Comparison of ENCODE assay signal across 8 cellular contexts in genomic region chr3:120561251-120562045, GRCh38. TPM values are rescaled to one million over a fixed set of nuclear protein-coding genes. Genes with fewer than 3 reads are reported as not detected.
DNase-seq lines count a peak whose midpoint lies in the region; ATAC-seq and TF ChIP-seq lines count a peak whose summit lies in the region.

No MANE protein-coding gene starts in this region.

- H3K27me3 ChIP-seq in PC-3 (ENCODE audit: low read length) (no peaks in the 10 kb centered on the region), fibroblast of lung (ENCODE audit: control insufficient read depth, insufficient read depth, low read length) (no peaks in the 10 kb centered on the region), neural progenitor cell (no peaks in the 10 kb centered on the region), suprapubic skin (no peaks in the 10 kb centered on the region)

- peak overlapping the region in 2 of 4 donors; percentile 44 to 53 for H3K4me3 Mint-ChIP-seq in IgD-negative memory B cell
- H3K4me3 Mint-ChIP-seq in neural progenitor cell: peak overlapping the region; percentile 47

- H4K20me1 ChIP-seq in PC-3 (ENCODE audit: low read length) (no peaks in the 10 kb centered on the region), fibroblast of lung (ENCODE audit: control insufficient read depth, extremely low read depth, insufficient read depth, low read length) (no peaks in the 10 kb centered on the region), neural progenitor cell (ENCODE audit: low read depth) (peaks cover 3% of the 10 kb centered on the region)

- H3K9me3 ChIP-seq in PC-3 (ENCODE audit: low read length): no peaks in the 10 kb centered on the region
- H3K9me3 ChIP-seq in fibroblast of lung (ENCODE audit: control insufficient read depth, insufficient read depth, low read depth, low read length): no peaks in the 10 kb centered on the region
- no peaks in the 10 kb centered on the region for H3K9me3 ChIP-seq in neural progenitor cell (ENCODE audit: low read depth)
- H3K9me3 ChIP-seq in suprapubic skin: no peaks in the 10 kb centered on the region

- DNase-seq in COR-L47 (lab: John Stamatoyannopoulos, UW) (peak; percentile 72), GM20000 (ENCODE audit: low spot score) (peak; percentile 44), PC-3 (peak; percentile 84), fibroblast of lung (ENCODE audit: low read depth in 2 of 2) (peak; percentile 60 to 77), neural progenitor cell (ENCODE audit: low spot score) (peak; percentile 80), suprapubic skin (ENCODE audit: low spot score in 2 of 2) (peak in 1 of 2 donors; percentile 80)
- DNase-seq in activated T-cell treated with anti-CD3 and anti-CD28 coated beads, Interleukin-2, amount 50 U/mL, for 1 hour: peak; percentile 70

- peak; percentile 54 for ATAC-seq in PC-3

- H3K9me3 Mint-ChIP-seq in IgD-negative memory B cell: no peaks in the 10 kb centered on the region
- no peaks in the 10 kb centered on the region for H3K9me3 Mint-ChIP-seq in neural progenitor cell

- H3K9me2 ChIP-seq in PC-3 (replicated peaks; ENCODE audit: low read length): no peaks in the 10 kb centered on the region

- H3K27me3 Mint-ChIP-seq in IgD-negative memory B cell (peaks cover 13% of the 10 kb centered on the region), neural progenitor cell (ENCODE audit: insufficient read depth, low read depth) (peaks cover 7% of the 10 kb centered on the region)

- H3K36me3 ChIP-seq in PC-3 (ENCODE audit: low read depth, low read length) (no peaks in the 10 kb centered on the region), fibroblast of lung (ENCODE audit: control insufficient read depth, insufficient read depth, low read length) (no peaks in the 10 kb centered on the region), neural progenitor cell (no peaks in the 10 kb centered on the region), suprapubic skin (no peaks in the 10 kb centered on the region)

- H2AFZ ChIP-seq in PC-3 (ENCODE audit: low read length) (peak overlapping the region; percentile 48), fibroblast of lung (ENCODE audit: low read length) (no peak overlapping the region), neural progenitor cell (replicated peaks) (no peak overlapping the region)

- TF ChIP-seq POLR2A in suprapubic skin (IDR thresholded peaks at IDR 0.05): no peak

- 28% methylated on average over 10 of the region's 10 CpGs for WGBS in suprapubic skin

- no TSS peak for BruUV-seq in PC-3 (replicated peaks; lab: Mats Ljungman, UMichigan)

- H3K27ac ChIP-seq in PC-3 (ENCODE audit: low read length) (peak overlapping the region; percentile 22; the same call in 1 of the 2 replicates), fibroblast of lung (ENCODE audit: insufficient read depth, low read length) (no peak overlapping the region), neural progenitor cell (no peak overlapping the region), suprapubic skin (no peak overlapping the region)

- intact Hi-C loops in PC-3 (cut with micrococcal nuclease): loop anchor here (1.0 to 10.0 kb wide), 7 partner anchors 35 to 967 kb away; partner anchors contain the start of genes GTF2E1, NDUFB4 and RABL3

- POLR2A ChIA-PET in PC-3 (lab: Charles Lee; ENCODE audit: unreplicated experiment): interaction anchor here (0.5 kb wide), 1 partner anchor 1120 kb away, joined by 4 read pairs; no protein-coding TSS in a partner anchor

- H3K9ac ChIP-seq in PC-3 (ENCODE audit: low read length): no peak overlapping the region
- H3K9ac ChIP-seq in fibroblast of lung (ENCODE audit: insufficient read depth, low read length): no peak overlapping the region
- no peak overlapping the region for H3K9ac ChIP-seq in neural progenitor cell

- H3K27ac Mint-ChIP-seq in IgD-negative memory B cell: peak overlapping the region in 2 of 3 donors; percentile 63 to 65
- H3K27ac Mint-ChIP-seq in neural progenitor cell: no peak overlapping the region

- TF ChIP-seq CTCF in GM20000 (IDR thresholded peaks at IDR 0.05; ENCODE audit: extremely low read depth, missing control alignments): peak; percentile 65
- TF ChIP-seq CTCF in PC-3 (conservative IDR thresholded peaks at IDR 0.05; ENCODE audit: low read depth, low read length): peak; percentile 100
- peak; percentile 81 to 92 for TF ChIP-seq CTCF in fibroblast of lung (conservative IDR thresholded peaks at IDR 0.05 in 1 of 2, IDR thresholded peaks at IDR 0.05 in 1 of 2; ENCODE audit: low read depth in 1 of 2, low read length in 2 of 2)
- TF ChIP-seq CTCF in neural progenitor cell (IDR thresholded peaks at IDR 0.05): peak; percentile 94
- peak; percentile 58 to 78 for TF ChIP-seq CTCF in suprapubic skin (IDR thresholded peaks at IDR 0.05)

- H3K79me2 ChIP-seq in PC-3 (ENCODE audit: low read length) (no peaks in the 10 kb centered on the region), fibroblast of lung (ENCODE audit: control insufficient read depth, insufficient read depth, low read length) (no peaks in the 10 kb centered on the region), neural progenitor cell (ENCODE audit: low read depth) (no peaks in the 10 kb centered on the region)

- H3K36me3 Mint-ChIP-seq in IgD-negative memory B cell: no peaks in the 10 kb centered on the region
- H3K36me3 Mint-ChIP-seq in neural progenitor cell: no peaks in the 10 kb centered on the region

- no peak for TF ChIP-seq EP300 in suprapubic skin (IDR thresholded peaks at IDR 0.05)

- H3K4me3 ChIP-seq in PC-3 (ENCODE audit: low read length) (peak overlapping the region; percentile 41; the same call in 1 of the 2 replicates), fibroblast of lung (replicated peaks in 1 of 4; ENCODE audit: control extremely low read depth in 1 of 4, insufficient read depth in 1 of 4, low read depth in 3 of 4, low read length in 4 of 4) (no peak overlapping the region), neural progenitor cell (no peak overlapping the region), suprapubic skin (no peak overlapping the region)

- H3K4me2 ChIP-seq in PC-3 (ENCODE audit: low read length) (peak overlapping the region; percentile 88), fibroblast of lung (ENCODE audit: extremely low read depth, insufficient read depth, low read length) (peak overlapping the region; percentile 19), neural progenitor cell (peak overlapping the region; percentile 87)

- CTCF ChIA-PET in PC-3 (lab: Charles Lee): interaction anchor here (0.5 to 1.5 kb wide), 7 partner anchors 61 to 599 kb away, joined by 3 to 13 read pairs (median 5); no protein-coding TSS in a partner anchor

- H3K4me1 Mint-ChIP-seq in IgD-negative memory B cell (peaks cover 9 to 12% (median 11%) of the 10 kb centered on the region in 3 donors), neural progenitor cell (peaks cover 37% of the 10 kb centered on the region)

- H3K4me1 ChIP-seq in PC-3 (ENCODE audit: insufficient read depth, low read length) (peaks cover 33% of the 10 kb centered on the region), fibroblast of lung (ENCODE audit: control insufficient read depth, extremely low read depth, insufficient read depth, low read length) (peaks cover 11% of the 10 kb centered on the region), neural progenitor cell (peaks cover 18% of the 10 kb centered on the region), suprapubic skin (peaks cover 28% of the 10 kb centered on the region)

- H3F3A ChIP-seq in PC-3 (ENCODE audit: low read length, unreplicated experiment) (no peaks in the 10 kb centered on the region), neural progenitor cell (ENCODE audit: low read depth) (peaks cover 30% of the 10 kb centered on the region)

RNA-seq across cellular contexts. Expression of gene NDUFB4, which starts 34.7 kb away (rescaled TPM):
- 238 TPM for polyA plus RNA-seq in IgD-negative memory B cell
- total RNA-seq in PC-3 (2014; rRNA removed): 239 and 283 TPM in 2 replicates
- total RNA-seq in fibroblast of lung: 24.9 and 26.9 TPM in 2 replicates
- 178 and 185 TPM in 2 replicates for polyA plus RNA-seq in fibroblast of lung
- polyA plus RNA-seq in fibroblast of lung (2012): 194 and 205 TPM in 2 replicates
- 42.5 and 52.1 TPM in 2 replicates for polyA minus RNA-seq in fibroblast of lung (ENCODE audit: low replicate concordance)
- 132 and 172 TPM in 2 replicates for total RNA-seq in neural progenitor cell (ENCODE audit: low replicate concordance)
- total RNA-seq in suprapubic skin: 100 to 1,000 TPM in 3 of 4 donors, 10 to 100 TPM in 1; 95.8 to 162 (median 148) TPM

Comparison
In these comparisons a context has a peak if more than half of its experiments do, and no peak if none do; other contexts are left out.
1. H3K4me2 ChIP-seq: peak in every context shown above with its lines; median percentile 88 in PC-3; 87 in neural progenitor cell; 19 in fibroblast of lung.